1 cellular context compared by ENCODE assay signal in the genomic region with DNA sequence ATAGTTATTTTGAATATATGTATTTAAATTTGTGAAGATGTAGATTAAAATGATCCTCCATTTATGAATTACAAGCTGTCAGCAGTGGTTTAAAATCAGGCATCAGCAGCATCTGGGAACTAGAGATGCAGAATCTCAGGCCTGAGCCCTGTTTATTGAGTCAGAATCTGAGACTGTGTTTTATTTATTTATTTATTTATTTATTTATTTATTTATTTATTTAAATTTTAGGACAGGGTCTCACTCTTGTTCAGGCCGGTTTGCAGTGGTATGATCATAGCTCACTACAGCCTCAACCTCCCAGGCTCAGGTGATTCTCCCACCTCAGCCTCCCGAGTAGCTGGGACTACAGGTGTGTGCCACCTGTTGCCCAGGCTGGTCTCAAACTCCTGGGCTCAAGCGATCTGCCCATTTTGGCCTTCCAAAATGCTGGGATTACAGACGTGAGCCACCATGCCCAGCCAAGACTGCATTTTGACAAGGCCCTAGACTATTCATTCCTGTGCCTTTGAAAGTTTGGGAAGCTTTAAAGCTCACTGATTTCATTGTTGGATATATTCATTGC.
TF ChIP-seq lines count a peak whose summit lies in the region.

No MANE protein-coding gene starts in this region.

TF ChIP-seq in HepG2, 621 proteins besides CTCF, POLR2A, EP300 and RAD21:
- TF ChIP-seq ZSCAN21 (CRISPR knock-in tag; IDR thresholded peaks at IDR 0.05; ENCODE audit: borderline replicate concordance), result no peak
- TF ChIP-seq ELF3 (CRISPR knock-in tag; IDR thresholded peaks at IDR 0.05), result no peak
- TF ChIP-seq ZNF773 (CRISPR knock-in tag; IDR thresholded peaks at IDR 0.05; ENCODE audit: borderline replicate concordance), result no peak
- no peak for TF ChIP-seq ATRX (CRISPR knock-in tag; IDR thresholded peaks at IDR 0.05; ENCODE audit: borderline replicate concordance)
- TF ChIP-seq, protein P1, sequence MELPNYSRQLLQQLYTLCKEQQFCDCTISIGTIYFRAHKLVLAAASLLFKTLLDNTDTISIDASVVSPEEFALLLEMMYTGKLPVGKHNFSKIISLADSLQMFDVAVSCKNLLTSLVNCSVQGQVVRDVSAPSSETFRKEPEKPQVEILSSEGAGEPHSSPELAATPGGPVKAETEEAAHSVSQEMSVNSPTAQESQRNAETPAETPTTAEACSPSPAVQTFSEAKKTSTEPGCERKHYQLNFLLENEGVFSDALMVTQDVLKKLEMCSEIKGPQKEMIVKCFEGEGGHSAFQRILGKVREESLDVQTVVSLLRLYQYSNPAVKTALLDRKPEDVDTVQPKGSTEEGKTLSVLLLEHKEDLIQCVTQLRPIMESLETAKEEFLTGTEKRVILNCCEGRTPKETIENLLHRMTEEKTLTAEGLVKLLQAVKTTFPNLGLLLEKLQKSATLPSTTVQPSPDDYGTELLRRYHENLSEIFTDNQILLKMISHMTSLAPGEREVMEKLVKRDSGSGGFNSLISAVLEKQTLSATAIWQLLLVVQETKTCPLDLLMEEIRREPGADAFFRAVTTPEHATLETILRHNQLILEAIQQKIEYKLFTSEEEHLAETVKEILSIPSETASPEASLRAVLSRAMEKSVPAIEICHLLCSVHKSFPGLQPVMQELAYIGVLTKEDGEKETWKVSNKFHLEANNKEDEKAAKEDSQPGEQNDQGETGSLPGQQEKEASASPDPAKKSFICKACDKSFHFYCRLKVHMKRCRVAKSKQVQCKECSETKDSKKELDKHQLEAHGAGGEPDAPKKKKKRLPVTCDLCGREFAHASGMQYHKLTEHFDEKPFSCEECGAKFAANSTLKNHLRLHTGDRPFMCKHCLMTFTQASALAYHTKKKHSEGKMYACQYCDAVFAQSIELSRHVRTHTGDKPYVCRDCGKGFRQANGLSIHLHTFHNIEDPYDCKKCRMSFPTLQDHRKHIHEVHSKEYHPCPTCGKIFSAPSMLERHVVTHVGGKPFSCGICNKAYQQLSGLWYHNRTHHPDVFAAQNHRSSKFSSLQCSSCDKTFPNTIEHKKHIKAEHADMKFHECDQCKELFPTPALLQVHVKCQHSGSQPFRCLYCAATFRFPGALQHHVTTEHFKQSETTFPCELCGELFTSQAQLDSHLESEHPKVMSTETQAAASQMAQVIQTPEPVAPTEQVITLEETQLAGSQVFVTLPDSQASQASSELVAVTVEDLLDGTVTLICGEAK (IDR thresholded peaks at IDR 0.05), result no peak
- TF ChIP-seq, protein P1 (CRISPR knock-in tag; IDR thresholded peaks at IDR 0.05), result no peak
- TF ChIP-seq CHD2 (IDR thresholded peaks at IDR 0.05; ENCODE audit: low read depth, low read length), result no peak
- no peak for TF ChIP-seq PHF5A (CRISPR knock-in tag; IDR thresholded peaks at IDR 0.05; ENCODE audit: low read depth, unreplicated experiment)
